In genomic region chr5:14197056-14197455, GRCh38 we compare ENCODE assay signal across 1 cellular context.
TF ChIP-seq lines count a peak whose summit lies in the region.

No MANE protein-coding gene starts in this region.

TF ChIP-seq in WTC11, 78 proteins besides CTCF, POLR2A, EP300 and RAD21 (continued from another document):
- TF ChIP-seq MAX (CRISPR knock-in tag; IDR thresholded peaks at IDR 0.05) (no peak), ZMAT4 (CRISPR knock-in tag; IDR thresholded peaks at IDR 0.05) (no peak), PREB (CRISPR knock-in tag; IDR thresholded peaks at IDR 0.05; ENCODE audit: borderline replicate concordance) (no peak), CREM (CRISPR knock-in tag; IDR thresholded peaks at IDR 0.05) (no peak), SMAD3 (CRISPR knock-in tag; IDR thresholded peaks at IDR 0.05; ENCODE audit: borderline replicate concordance) (no peak), SOX15 (CRISPR knock-in tag; IDR thresholded peaks at IDR 0.05) (no peak), CREB1 (CRISPR knock-in tag; IDR thresholded peaks at IDR 0.05) (no peak), EMX1 (CRISPR knock-in tag; IDR thresholded peaks at IDR 0.05) (no peak), ZNF263 (CRISPR knock-in tag; IDR thresholded peaks at IDR 0.05; ENCODE audit: low read depth) (no peak), ATF2 (CRISPR knock-in tag; IDR thresholded peaks at IDR 0.05; ENCODE audit: borderline replicate concordance, low read depth) (no peak), ZNF512 (CRISPR knock-in tag; IDR thresholded peaks at IDR 0.05; ENCODE audit: borderline replicate concordance) (no peak), JUN (CRISPR knock-in tag; IDR thresholded peaks at IDR 0.05) (no peak), TEAD4 (CRISPR knock-in tag; IDR thresholded peaks at IDR 0.05) (no peak), E2F5 (CRISPR knock-in tag; IDR thresholded peaks at IDR 0.05) (no peak)
TF ChIP-seq in WTC11: peak in this region for 0.
